Comparison of ENCODE assay signal across 12 cellular contexts in genomic region chr16:15993946-15994665, GRCh38. TPM values are rescaled to one million over a fixed set of nuclear protein-coding genes. Genes with fewer than 3 reads are reported as not detected.
DNase-seq lines count a peak whose midpoint lies in the region; ATAC-seq, FAIRE-seq and TF ChIP-seq lines count a peak whose summit lies in the region.
"Had no signal": no experiment of that assay in that cellular context is flagged by ENCODE, and none has a peak within 500 bp of the region (broad histone marks: within the 10 kb centered on the region; RNA-seq: fewer than 3 reads in every experiment).

No MANE protein-coding gene starts in this region.

- CTCF ChIA-PET in HEK293 (lab: Yijun Ruan, JAX): no interaction called here

- H3K27ac ChIP-seq in HEK293 (ENCODE audit: extremely low read depth, low read depth, low read length): no peak overlapping the region

- intact Hi-C loops in left cardiac atrium (cut with DNase I): no loop called here

- peaks cover 0 to 3% of the 10 kb centered on the region in 2 experiments; a peak in 2 of 3 replicates for H3K36me3 ChIP-seq in HEK293 (ENCODE audit: control insufficient read depth in 2 of 2, insufficient read depth in 1 of 2, low read length in 2 of 2)

- DNase-seq in astrocyte of the spinal cord (ENCODE audit: low read depth, low spot score): peak; percentile 92
- DNase-seq in left cardiac atrium: peak; percentile 58
- DNase-seq in smooth muscle cell of the brain vasculature (ENCODE audit: low read depth, low spot score): peak; percentile 76
- DNase-seq in NCI-H1092 (lab: John Stamatoyannopoulos, UW): no peak
- DNase-seq in HTR-8/SVneo (ENCODE audit: insufficient read length, low spot score): no peak
- DNase-seq in NCI-H187 (lab: John Stamatoyannopoulos, UW): no peak
- DNase-seq: naive B cell, NCI-H1930, PC-9 had no signal

- TF ChIP-seq CTCF in HEK293 (tag by site-specific recombination; IDR thresholded peaks at IDR 0.05) (no peak), astrocyte of the spinal cord (IDR thresholded peaks at IDR 0.05; ENCODE audit: low read depth, low read length) (no peak)

- POLR2A ChIA-PET in HEK293 (lab: Yijun Ruan, JAX): no interaction called here

- in situ Hi-C loops in astrocyte of the spinal cord (cut with HindIII; ENCODE audit: low sequenced_read_pairs): loop anchor here (25.0 kb wide), 1 partner anchor 107 kb away; the partner anchor contains the start of gene CEP20

- ATAC-seq in left cardiac atrium (peak; percentile 55 to 61), HG03045 (IDR thresholded peaks at IDR 0.05; ENCODE audit: unreplicated experiment) (no peak)

- no peaks in the 10 kb centered on the region for H3K9me3 ChIP-seq in HEK293 (ENCODE audit: control insufficient read depth, insufficient read depth, low read depth, low read length)

- FAIRE-seq in HTR-8/SVneo (lab: Jason Lieb, UNC): no peak
- FAIRE-seq: colon had no signal

- no peak overlapping the region for H3K4me3 ChIP-seq in HEK293 (ENCODE audit: low read depth, low read length)
- no peak overlapping the region for H3K4me3 ChIP-seq in astrocyte of the spinal cord (ENCODE audit: low read depth, low read length)
- H3K4me3 ChIP-seq: PC-9 had no signal

- H3K4me1 ChIP-seq in HEK293 (ENCODE audit: control insufficient read depth, insufficient read depth, low read length): peaks cover 7% of the 10 kb centered on the region

TF ChIP-seq in HEK293, 187 proteins besides CTCF, POLR2A, EP300 and RAD21:
- TF ChIP-seq ZNF121 (tag by site-specific recombination; IDR thresholded peaks at IDR 0.05) (0 out of 2 replicates have a peak, but pooled peaks have one; percentile 23), ZSCAN18 (tag by site-specific recombination; IDR thresholded peaks at IDR 0.05) (no peak)

RNA-seq across cellular contexts. Expression of gene ABCC1, which starts 44.7 kb away (rescaled TPM):
- 10 to 100 TPM; 16.2 to 20.9 TPM for total RNA-seq in left cardiac atrium

Comparison
In these comparisons a context has a peak if more than half of its experiments do, and no peak if none do; other contexts are left out.
1. DNase-seq: peak in astrocyte of the spinal cord (single experiment), left cardiac atrium (single experiment) and smooth muscle cell of the brain vasculature (single experiment); none in NCI-H1092 (single experiment), HTR-8/SVneo (single experiment) and NCI-H187 (0 of 2).